Comparison of ENCODE assay signal across 9 cellular contexts in genomic region chr6:12832341-12832740, GRCh38.
"Had no signal": no experiment of that assay in that cellular context is flagged by ENCODE, and none has a peak within 500 bp of the region (broad histone marks: within the 10 kb centered on the region; RNA-seq: fewer than 3 reads in every experiment).

No MANE protein-coding gene starts in this region.

- H3K27ac Mint-ChIP-seq: HFFc6 had no signal

- H3K9me3 ChIP-seq: HAP-1 had no signal

- H3K4me1 ChIP-seq: HAP-1 had no signal

- ATAC-seq: HCT116, K562 had no signal

- H3K27ac ChIP-seq: GM23248, HL-60 had no signal

- DNase-seq: GM23248, GOT3, H7, HFFc6, IMR-90 had no signal

- H3K36me3 ChIP-seq: HAP-1 had no signal

- H3K4me3 Mint-ChIP-seq: HFFc6 had no signal

- H3K4me3 ChIP-seq: GM23248, HAP-1, K562 had no signal
